Comparison of ENCODE assay signal across 1 cellular context in the genomic region with DNA sequence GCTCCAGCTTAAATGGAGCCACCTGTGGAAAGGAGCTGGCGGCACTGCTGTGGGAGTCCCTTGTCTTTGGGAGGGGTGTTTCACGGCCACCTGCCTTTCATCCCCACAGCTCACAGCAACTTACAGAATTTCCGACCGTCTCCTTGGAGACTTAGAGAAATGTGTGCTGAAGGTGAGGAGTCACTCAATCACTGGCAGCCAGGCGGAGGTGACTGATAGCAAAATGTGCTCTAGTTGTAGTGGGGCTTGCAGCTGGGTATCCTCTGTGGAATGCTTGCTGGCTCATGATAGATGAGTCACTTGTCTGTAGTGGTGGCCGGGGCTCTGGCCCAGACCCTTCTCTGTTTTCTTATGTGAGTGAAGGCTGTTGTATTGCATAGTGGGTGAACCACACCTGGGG.
TF ChIP-seq lines count a peak whose summit lies in the region.

No MANE protein-coding gene starts in this region.

TF ChIP-seq in K562, 482 proteins besides CTCF, POLR2A, EP300 and RAD21 (continued from another document):
- TF ChIP-seq NR1H2 (CRISPR knock-in tag; IDR thresholded peaks at IDR 0.05) (no peak), SOX6 (IDR thresholded peaks at IDR 0.05) (no peak), KAT2B (IDR thresholded peaks at IDR 0.05; ENCODE audit: low read depth, low read length) (no peak)
- TF ChIP-seq, protein P1, sequence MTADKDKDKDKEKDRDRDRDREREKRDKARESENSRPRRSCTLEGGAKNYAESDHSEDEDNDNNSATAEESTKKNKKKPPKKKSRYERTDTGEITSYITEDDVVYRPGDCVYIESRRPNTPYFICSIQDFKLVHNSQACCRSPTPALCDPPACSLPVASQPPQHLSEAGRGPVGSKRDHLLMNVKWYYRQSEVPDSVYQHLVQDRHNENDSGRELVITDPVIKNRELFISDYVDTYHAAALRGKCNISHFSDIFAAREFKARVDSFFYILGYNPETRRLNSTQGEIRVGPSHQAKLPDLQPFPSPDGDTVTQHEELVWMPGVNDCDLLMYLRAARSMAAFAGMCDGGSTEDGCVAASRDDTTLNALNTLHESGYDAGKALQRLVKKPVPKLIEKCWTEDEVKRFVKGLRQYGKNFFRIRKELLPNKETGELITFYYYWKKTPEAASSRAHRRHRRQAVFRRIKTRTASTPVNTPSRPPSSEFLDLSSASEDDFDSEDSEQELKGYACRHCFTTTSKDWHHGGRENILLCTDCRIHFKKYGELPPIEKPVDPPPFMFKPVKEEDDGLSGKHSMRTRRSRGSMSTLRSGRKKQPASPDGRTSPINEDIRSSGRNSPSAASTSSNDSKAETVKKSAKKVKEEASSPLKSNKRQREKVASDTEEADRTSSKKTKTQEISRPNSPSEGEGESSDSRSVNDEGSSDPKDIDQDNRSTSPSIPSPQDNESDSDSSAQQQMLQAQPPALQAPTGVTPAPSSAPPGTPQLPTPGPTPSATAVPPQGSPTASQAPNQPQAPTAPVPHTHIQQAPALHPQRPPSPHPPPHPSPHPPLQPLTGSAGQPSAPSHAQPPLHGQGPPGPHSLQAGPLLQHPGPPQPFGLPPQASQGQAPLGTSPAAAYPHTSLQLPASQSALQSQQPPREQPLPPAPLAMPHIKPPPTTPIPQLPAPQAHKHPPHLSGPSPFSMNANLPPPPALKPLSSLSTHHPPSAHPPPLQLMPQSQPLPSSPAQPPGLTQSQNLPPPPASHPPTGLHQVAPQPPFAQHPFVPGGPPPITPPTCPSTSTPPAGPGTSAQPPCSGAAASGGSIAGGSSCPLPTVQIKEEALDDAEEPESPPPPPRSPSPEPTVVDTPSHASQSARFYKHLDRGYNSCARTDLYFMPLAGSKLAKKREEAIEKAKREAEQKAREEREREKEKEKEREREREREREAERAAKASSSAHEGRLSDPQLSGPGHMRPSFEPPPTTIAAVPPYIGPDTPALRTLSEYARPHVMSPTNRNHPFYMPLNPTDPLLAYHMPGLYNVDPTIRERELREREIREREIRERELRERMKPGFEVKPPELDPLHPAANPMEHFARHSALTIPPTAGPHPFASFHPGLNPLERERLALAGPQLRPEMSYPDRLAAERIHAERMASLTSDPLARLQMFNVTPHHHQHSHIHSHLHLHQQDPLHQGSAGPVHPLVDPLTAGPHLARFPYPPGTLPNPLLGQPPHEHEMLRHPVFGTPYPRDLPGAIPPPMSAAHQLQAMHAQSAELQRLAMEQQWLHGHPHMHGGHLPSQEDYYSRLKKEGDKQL (CRISPR knock-in tag; IDR thresholded peaks at IDR 0.05; ENCODE audit: borderline replicate concordance): no peak
